Comparison of ENCODE assay signal across 22 cellular contexts in the genomic region with DNA sequence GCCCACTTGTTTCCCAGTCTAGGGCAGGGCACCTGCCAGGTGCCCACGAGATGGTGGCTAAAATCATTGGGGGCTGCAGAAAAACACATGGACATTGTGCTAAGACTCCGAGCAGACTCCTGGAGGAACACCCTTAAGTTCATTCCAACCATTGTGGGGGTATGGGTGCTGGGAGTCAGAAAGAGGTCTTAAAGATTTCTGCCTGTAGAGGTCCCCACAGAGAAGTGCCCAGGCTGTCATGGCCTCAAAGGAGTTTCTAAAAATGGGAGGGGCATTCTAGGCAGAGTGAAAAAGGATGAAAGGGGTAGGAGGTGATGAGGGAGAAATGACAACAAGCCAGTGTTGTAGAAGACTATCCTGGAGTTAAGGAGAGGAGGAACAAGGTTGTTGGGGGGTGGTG. TPM values are rescaled to one million over a fixed set of nuclear protein-coding genes. Genes with fewer than 3 reads are reported as not detected.
DNase-seq lines count a peak whose midpoint lies in the region; ATAC-seq and TF ChIP-seq lines count a peak whose summit lies in the region.
"Had no signal": no experiment of that assay in that cellular context is flagged by ENCODE, and none has a peak within 500 bp of the region (broad histone marks: within the 10 kb centered on the region; RNA-seq: fewer than 3 reads in every experiment).

No MANE protein-coding gene starts in this region.

- no peaks in the 10 kb centered on the region for H3K9me3 Mint-ChIP-seq in osteocyte (ENCODE audit: unreplicated experiment)
- H3K9me3 Mint-ChIP-seq: CD4-positive, alpha-beta T cell; stimulated activated effector memory CD8-positive, alpha-beta T cell treated with anti-CD3 and anti-CD28 coated beads, Interleukin-12 subunit alpha, Interleukin-12 subunit beta, amount 100 ng/mL, for 72 hours had no signal

- H3K4me3 ChIP-seq in choroid plexus epithelial cell (ENCODE audit: low read depth, low read length) (no peak overlapping the region), MG63 (no peak overlapping the region)
- H3K4me3 ChIP-seq: A549, esophagus squamous epithelium, transverse colon had no signal

- H3K9me3 ChIP-seq in MG63, result no peaks in the 10 kb centered on the region
- H3K9me3 ChIP-seq: A549, esophagus squamous epithelium, transverse colon had no signal

- H3K27me3 ChIP-seq in MG63, result 0 out of 2 replicates have a peak, but pooled peaks cover 2% of the 10 kb centered on the region
- H3K27me3 ChIP-seq: esophagus squamous epithelium, transverse colon had no signal

- H3K36me3 ChIP-seq in MG63, result no peaks in the 10 kb centered on the region
- H3K36me3 ChIP-seq: esophagus squamous epithelium, transverse colon had no signal

- no peaks in the 10 kb centered on the region for H3K36me3 Mint-ChIP-seq in osteocyte (ENCODE audit: unreplicated experiment)
- H3K36me3 Mint-ChIP-seq: stimulated activated effector memory CD8-positive, alpha-beta T cell treated with anti-CD3 and anti-CD28 coated beads, Interleukin-12 subunit alpha, Interleukin-12 subunit beta, amount 100 ng/mL, for 72 hours had no signal

- H3K4me3 Mint-ChIP-seq in osteocyte (ENCODE audit: unreplicated experiment), result no peak overlapping the region
- H3K4me3 Mint-ChIP-seq: CD4-positive, alpha-beta T cell; stimulated activated effector memory CD8-positive, alpha-beta T cell treated with anti-CD3 and anti-CD28 coated beads, Interleukin-12 subunit alpha, Interleukin-12 subunit beta, amount 100 ng/mL, for 72 hours had no signal

- ATAC-seq in GM21526 (IDR thresholded peaks at IDR 0.05; ENCODE audit: low FRiP score, unreplicated experiment), result no peak
- ATAC-seq: A549; stimulated activated effector memory CD8-positive, alpha-beta T cell treated with anti-CD3 and anti-CD28 coated beads, Interleukin-12 subunit alpha, Interleukin-12 subunit beta, amount 100 ng/mL, for 72 hours had no signal

- H3K4me1 Mint-ChIP-seq in osteocyte (ENCODE audit: unreplicated experiment), result no peaks in the 10 kb centered on the region
- H3K4me1 Mint-ChIP-seq: stimulated activated effector memory CD8-positive, alpha-beta T cell treated with anti-CD3 and anti-CD28 coated beads, Interleukin-12 subunit alpha, Interleukin-12 subunit beta, amount 100 ng/mL, for 72 hours had no signal

- no peaks in the 10 kb centered on the region for H3K27me3 Mint-ChIP-seq in osteocyte (ENCODE audit: unreplicated experiment)
- H3K27me3 Mint-ChIP-seq: CD4-positive, alpha-beta T cell had no signal

- TF ChIP-seq CTCF in choroid plexus epithelial cell (conservative IDR thresholded peaks at IDR 0.05; ENCODE audit: low read depth, low read length), result peak; percentile 46
- no peak for TF ChIP-seq CTCF in osteocyte (IDR thresholded peaks at IDR 0.05)

- DNase-seq in NCI-H1694 treated with DMSO at 0.1 percent for 48 hours (lab: John Stamatoyannopoulos, UW), result peak; percentile 11
- no peak for DNase-seq in NCI-H1694 (lab: John Stamatoyannopoulos, UW)
- peak; percentile 34 for DNase-seq in NCI-H69 (lab: John Stamatoyannopoulos, UW)
- DNase-seq in choroid plexus epithelial cell (ENCODE audit: low read depth), result no peak
- peak; percentile 40 for DNase-seq in osteocyte (ENCODE audit: extremely low spot score, unreplicated experiment)
- DNase-seq in A172 (ENCODE audit: low spot score), result no peak
- no peak for DNase-seq in MG63
- DNase-seq: activated CD4-positive, CD25-positive, alpha-beta regulatory T cell treated with anti-CD3 and anti-CD28 coated beads, Interleukin-2, amount 50 U/mL, for 72 hours; activated naive CD4-positive, alpha-beta T cell; CD4-positive, alpha-beta T cell; esophagus squamous epithelium; hippocampal formation; NCI-H187; NCI-H510A; RPMI8226; transverse colon had no signal

- no peak overlapping the region for H3K27ac Mint-ChIP-seq in osteocyte (ENCODE audit: unreplicated experiment)
- H3K27ac Mint-ChIP-seq: CD4-positive, alpha-beta T cell; stimulated activated effector memory CD8-positive, alpha-beta T cell treated with anti-CD3 and anti-CD28 coated beads, Interleukin-12 subunit alpha, Interleukin-12 subunit beta, amount 100 ng/mL, for 72 hours had no signal

RNA-seq across cellular contexts. Expression of gene RBP1, which starts 17.1 kb away (rescaled TPM):
- 6.4 and 7.3 TPM in 2 replicates for total RNA-seq in osteocyte
- 0.83 and 5.6 TPM in 2 replicates for total RNA-seq in A172 (2014; rRNA removed; shearing (Covaris generic))
- total RNA-seq in MG63 (2014; rRNA removed; shearing (Covaris generic); ENCODE audit: low replicate concordance), result 1.8 TPM in 1 of 2 replicates, not detected in the other
- total RNA-seq: CD4-positive, alpha-beta T cell had no signal

RNA-seq across cellular contexts. Expression of gene RBP2, which starts 46.1 kb away (rescaled TPM):
- total RNA-seq in osteocyte, result not detected in 2 replicates
- not detected in 2 replicates for total RNA-seq in A172 (2014; rRNA removed; shearing (Covaris generic))
- not detected in 2 replicates for total RNA-seq in MG63 (2014; rRNA removed; shearing (Covaris generic); ENCODE audit: low replicate concordance)
- total RNA-seq: astrocyte; CD4-positive, alpha-beta T cell; dermis microvascular lymphatic vessel endothelial cell; esophagus squamous epithelium; osteoblast had no signal

Comparison
In these comparisons a context has a peak if more than half of its experiments do, and no peak if none do; other contexts are left out.
1. DNase-seq: peak in NCI-H1694 treated with DMSO at 0.1 percent for 48 hours (single experiment), NCI-H69 (single experiment) and osteocyte (single experiment); none in NCI-H1694 (single experiment), choroid plexus epithelial cell (single experiment), A172 (single experiment) and MG63 (single experiment).